2 cellular contexts compared by ENCODE assay signal in the genomic region with DNA sequence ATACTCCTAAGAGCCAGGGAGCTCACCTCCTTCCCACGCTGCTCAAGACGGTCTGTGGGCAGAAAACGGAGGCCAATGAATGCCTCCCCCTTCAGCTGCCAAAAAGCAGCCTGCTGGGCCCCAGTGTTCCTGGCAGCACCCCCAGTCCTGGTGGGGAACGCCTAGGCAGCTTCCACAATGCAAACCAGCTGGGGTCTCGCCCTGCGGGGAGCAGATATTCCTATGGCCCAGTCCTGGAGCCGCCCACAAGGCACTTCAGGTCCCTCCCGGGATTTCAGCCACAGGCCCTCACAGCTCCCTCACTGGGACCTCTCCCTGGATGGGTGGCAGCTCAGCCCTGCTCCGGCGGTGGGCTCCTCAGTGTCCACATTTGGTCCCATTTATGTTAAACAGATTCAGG.
TF ChIP-seq lines count a peak whose summit lies in the region.

No MANE protein-coding gene starts in this region.

TF ChIP-seq in IMR-90, 13 proteins besides CTCF, POLR2A, EP300 and RAD21:
- TF ChIP-seq FOS (IDR thresholded peaks at IDR 0.05; ENCODE audit: low read depth, low read length) (no peak), RCOR1 (IDR thresholded peaks at IDR 0.05; ENCODE audit: insufficient replicate concordance, low read length) (no peak), SMC3 (IDR thresholded peaks at IDR 0.05; ENCODE audit: low read depth, low read length) (no peak), MAFK (IDR thresholded peaks at IDR 0.05; ENCODE audit: low read depth, low read length) (no peak), BHLHE40 (IDR thresholded peaks at IDR 0.05; ENCODE audit: low read depth, low read length) (no peak), MAZ (IDR thresholded peaks at IDR 0.05; ENCODE audit: borderline replicate concordance, low read depth, low read length) (no peak), CEBPB (IDR thresholded peaks at IDR 0.05; ENCODE audit: low read depth, low read length) (no peak), MXI1 (IDR thresholded peaks at IDR 0.05; ENCODE audit: borderline replicate concordance, low read depth, low read length) (no peak), RFX5 (IDR thresholded peaks at IDR 0.05; ENCODE audit: low read depth, low read length) (no peak), CHD1 (IDR thresholded peaks at IDR 0.05; ENCODE audit: low read depth, low read length) (no peak), NFE2L2 (IDR thresholded peaks at IDR 0.05; ENCODE audit: low read depth, low read length) (no peak)
- TF ChIP-seq, protein P1, sequence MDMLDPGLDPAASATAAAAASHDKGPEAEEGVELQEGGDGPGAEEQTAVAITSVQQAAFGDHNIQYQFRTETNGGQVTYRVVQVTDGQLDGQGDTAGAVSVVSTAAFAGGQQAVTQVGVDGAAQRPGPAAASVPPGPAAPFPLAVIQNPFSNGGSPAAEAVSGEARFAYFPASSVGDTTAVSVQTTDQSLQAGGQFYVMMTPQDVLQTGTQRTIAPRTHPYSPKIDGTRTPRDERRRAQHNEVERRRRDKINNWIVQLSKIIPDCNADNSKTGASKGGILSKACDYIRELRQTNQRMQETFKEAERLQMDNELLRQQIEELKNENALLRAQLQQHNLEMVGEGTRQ (IDR thresholded peaks at IDR 0.05; ENCODE audit: low read depth, low read length): no peak
- TF ChIP-seq, protein P2, sequence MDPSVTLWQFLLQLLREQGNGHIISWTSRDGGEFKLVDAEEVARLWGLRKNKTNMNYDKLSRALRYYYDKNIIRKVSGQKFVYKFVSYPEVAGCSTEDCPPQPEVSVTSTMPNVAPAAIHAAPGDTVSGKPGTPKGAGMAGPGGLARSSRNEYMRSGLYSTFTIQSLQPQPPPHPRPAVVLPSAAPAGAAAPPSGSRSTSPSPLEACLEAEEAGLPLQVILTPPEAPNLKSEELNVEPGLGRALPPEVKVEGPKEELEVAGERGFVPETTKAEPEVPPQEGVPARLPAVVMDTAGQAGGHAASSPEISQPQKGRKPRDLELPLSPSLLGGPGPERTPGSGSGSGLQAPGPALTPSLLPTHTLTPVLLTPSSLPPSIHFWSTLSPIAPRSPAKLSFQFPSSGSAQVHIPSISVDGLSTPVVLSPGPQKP (IDR thresholded peaks at IDR 0.05; ENCODE audit: borderline replicate concordance, low read depth, low read length): no peak

TF ChIP-seq in GM12891, 5 proteins besides CTCF, POLR2A, EP300 and RAD21:
- TF ChIP-seq PAX5 (IDR thresholded peaks at IDR 0.05; ENCODE audit: insufficient read depth, low read length, severe bottlenecking) (no peak), TAF1 (IDR thresholded peaks at IDR 0.05; ENCODE audit: low read depth, low read length) (no peak), POLR2AphosphoS5 (IDR thresholded peaks at IDR 0.05; ENCODE audit: low read depth, low read length) (no peak), SPI1 (IDR thresholded peaks at IDR 0.05; ENCODE audit: low read depth, low read length) (no peak), POU2F2 (IDR thresholded peaks at IDR 0.05; ENCODE audit: low read depth, low read length) (no peak)
